In genomic region chr5:133356386-133357331, GRCh38 we compare ENCODE assay signal across 15 cellular contexts.
"Had no signal": no experiment of that assay in that cellular context is flagged by ENCODE, and none has a peak within 500 bp of the region (broad histone marks: within the 10 kb centered on the region; RNA-seq: fewer than 3 reads in every experiment).

No MANE protein-coding gene starts in this region.

- H3K4me3 Mint-ChIP-seq: mesothelial cell of epicardium had no signal

- H3K36me3 Mint-ChIP-seq: mesothelial cell of epicardium had no signal

- H3K27ac Mint-ChIP-seq: mesothelial cell of epicardium had no signal

- H3K9me3 ChIP-seq: ascending aorta, breast epithelium, transverse colon had no signal

- H3K4me3 ChIP-seq: ascending aorta, breast epithelium, lung, transverse colon had no signal

- H3K36me3 ChIP-seq: ascending aorta, breast epithelium, transverse colon had no signal

- H2AFZ ChIP-seq: parathyroid adenoma had no signal

- DNase-seq: activated CD4-positive, alpha-beta T cell treated with anti-CD3 and anti-CD28 coated beads, Interleukin-2, amount 50 U/mL, for 48 hours; activated CD4-positive, CD25-positive, alpha-beta regulatory T cell treated with anti-CD3 and anti-CD28 coated beads, Interleukin-2, amount 50 U/mL, for 72 hours; activated naive CD4-positive, alpha-beta T cell; erythroblast; small intestine; substantia nigra; T-helper 1 cell; transverse colon had no signal

- H3K9ac ChIP-seq: parathyroid adenoma had no signal

- FAIRE-seq: islet of Langerhans, small intestine had no signal

- H3K27me3 ChIP-seq: ascending aorta, breast epithelium, transverse colon had no signal

- ATAC-seq: SK-N-SH treated with all-trans-retinoic acid at 6 μM for 48 hours had no signal

- H3K27ac ChIP-seq: ascending aorta, breast epithelium, parathyroid adenoma, transverse colon had no signal

- H3K4me1 ChIP-seq: ascending aorta, breast epithelium, transverse colon had no signal
